ENCODE assay signal across 1 cellular context in the genomic region with DNA sequence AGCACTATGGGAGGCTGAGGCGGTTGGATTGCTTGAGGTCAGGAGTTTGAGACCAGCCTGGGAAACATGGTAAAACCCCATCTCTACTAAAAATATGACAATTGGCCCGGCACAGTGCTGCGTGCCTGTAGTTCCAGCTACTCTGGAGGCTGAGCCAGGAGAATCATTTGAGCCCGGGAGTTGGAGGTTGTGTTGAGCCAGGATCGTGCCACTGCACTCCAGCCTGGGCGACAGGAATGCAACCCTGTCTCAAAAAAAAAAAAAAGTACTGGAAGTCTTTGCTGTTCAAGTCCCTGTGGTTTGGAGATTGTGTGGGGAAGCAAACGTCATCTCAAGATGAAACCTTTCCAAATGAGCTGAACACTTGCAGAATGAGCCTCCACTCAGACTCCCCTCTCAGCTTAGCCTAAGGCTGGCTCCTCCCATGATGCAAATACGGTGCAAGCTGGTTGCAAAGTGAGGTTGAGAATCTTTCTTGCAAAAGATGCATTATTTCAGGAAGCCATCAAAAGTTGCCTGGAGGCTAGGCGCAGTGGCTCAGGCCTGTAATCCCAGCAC.
A peak's percentile ranks its signal among the peaks of the same experiment; 100 is the strongest.
TF ChIP-seq lines count a peak whose summit lies in the region.

No MANE protein-coding gene starts in this region.

TF ChIP-seq in GM12878, 131 proteins besides CTCF, POLR2A, EP300 and RAD21:
- TF ChIP-seq RCOR1 (conservative IDR thresholded peaks at IDR 0.05; ENCODE audit: low read depth, low read length) = no peak
- TF ChIP-seq, protein P1, sequence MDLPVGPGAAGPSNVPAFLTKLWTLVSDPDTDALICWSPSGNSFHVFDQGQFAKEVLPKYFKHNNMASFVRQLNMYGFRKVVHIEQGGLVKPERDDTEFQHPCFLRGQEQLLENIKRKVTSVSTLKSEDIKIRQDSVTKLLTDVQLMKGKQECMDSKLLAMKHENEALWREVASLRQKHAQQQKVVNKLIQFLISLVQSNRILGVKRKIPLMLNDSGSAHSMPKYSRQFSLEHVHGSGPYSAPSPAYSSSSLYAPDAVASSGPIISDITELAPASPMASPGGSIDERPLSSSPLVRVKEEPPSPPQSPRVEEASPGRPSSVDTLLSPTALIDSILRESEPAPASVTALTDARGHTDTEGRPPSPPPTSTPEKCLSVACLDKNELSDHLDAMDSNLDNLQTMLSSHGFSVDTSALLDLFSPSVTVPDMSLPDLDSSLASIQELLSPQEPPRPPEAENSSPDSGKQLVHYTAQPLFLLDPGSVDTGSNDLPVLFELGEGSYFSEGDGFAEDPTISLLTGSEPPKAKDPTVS (IDR thresholded peaks at IDR 0.05; ENCODE audit: low read depth, low read length) = no peak
- peak; percentile 56; the same call in 1 of the 2 replicates for TF ChIP-seq RUNX3 (IDR thresholded peaks at IDR 0.05; ENCODE audit: low read length)
- no peak for TF ChIP-seq BRCA1 (IDR thresholded peaks at IDR 0.05; ENCODE audit: low read depth, low read length)
- 0 out of 2 replicates have a peak, but pooled peaks have one; percentile 35 for TF ChIP-seq CREB1 (IDR thresholded peaks at IDR 0.05; ENCODE audit: low read depth)
- TF ChIP-seq, protein P2, sequence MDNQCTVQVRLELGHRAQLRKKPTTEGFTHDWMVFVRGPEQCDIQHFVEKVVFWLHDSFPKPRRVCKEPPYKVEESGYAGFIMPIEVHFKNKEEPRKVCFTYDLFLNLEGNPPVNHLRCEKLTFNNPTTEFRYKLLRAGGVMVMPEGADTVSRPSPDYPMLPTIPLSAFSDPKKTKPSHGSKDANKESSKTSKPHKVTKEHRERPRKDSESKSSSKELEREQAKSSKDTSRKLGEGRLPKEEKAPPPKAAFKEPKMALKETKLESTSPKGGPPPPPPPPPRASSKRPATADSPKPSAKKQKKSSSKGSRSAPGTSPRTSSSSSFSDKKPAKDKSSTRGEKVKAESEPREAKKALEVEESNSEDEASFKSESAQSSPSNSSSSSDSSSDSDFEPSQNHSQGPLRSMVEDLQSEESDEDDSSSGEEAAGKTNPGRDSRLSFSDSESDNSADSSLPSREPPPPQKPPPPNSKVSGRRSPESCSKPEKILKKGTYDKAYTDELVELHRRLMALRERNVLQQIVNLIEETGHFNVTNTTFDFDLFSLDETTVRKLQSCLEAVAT (IDR thresholded peaks at IDR 0.05) = 0 out of 2 replicates have a peak, but pooled peaks have one; percentile 9
- TF ChIP-seq KDM1A (IDR thresholded peaks at IDR 0.05; ENCODE audit: borderline replicate concordance) = no peak
